26 cellular contexts compared by ENCODE assay signal in genomic region chr6:143535189-143535614, GRCh38. TPM values are rescaled to one million over a fixed set of nuclear protein-coding genes. Genes with fewer than 3 reads are reported as not detected.
DNase-seq lines count a peak whose midpoint lies in the region; ATAC-seq, FAIRE-seq and TF ChIP-seq lines count a peak whose summit lies in the region.
"Had no signal": no experiment of that assay in that cellular context is flagged by ENCODE, and none has a peak within 500 bp of the region (broad histone marks: within the 10 kb centered on the region; RNA-seq: fewer than 3 reads in every experiment).

No MANE protein-coding gene starts in this region.

- FAIRE-seq in islet of Langerhans (lab: Jason Lieb, UNC) (peak; percentile 21), small intestine (lab: Jason Lieb, UNC) (no peak)
- FAIRE-seq: keratinocyte, TTC549 had no signal

- H3K9me3 ChIP-seq in small intestine (ENCODE audit: control insufficient read depth, low read depth) = no peaks in the 10 kb centered on the region
- H3K9me3 ChIP-seq: lower lobe of right lung, mucosa of descending colon, SJCRH30 had no signal

- intact Hi-C loops in cardiac septum (cut with DNase I) = no loop called here

- H3K4me1 ChIP-seq in small intestine (ENCODE audit: control insufficient read depth in 2 of 2, insufficient read depth in 1 of 2, low read depth in 1 of 2, low read length in 1 of 2) = peaks cover 2 to 4% of the 10 kb centered on the region in 2 donors

- H3K27ac ChIP-seq in VCaP (peak overlapping the region; percentile 35), small intestine (ENCODE audit: low read depth in 1 of 2, low read length in 1 of 2) (no peak overlapping the region)
- H3K27ac ChIP-seq: lower lobe of right lung, SJCRH30 had no signal

- peak; percentile 11 for DNase-seq in NCI-H82 (lab: John Stamatoyannopoulos, UW)
- no peak for DNase-seq in NCI-H82 treated with DMSO at 0.1 percent for 48 hours (lab: John Stamatoyannopoulos, UW; ENCODE audit: unreplicated experiment)
- DNase-seq in small intestine = peak; percentile 52
- DNase-seq in SHP77 treated with DMSO at 0.1 percent for 48 hours (lab: John Stamatoyannopoulos, UW) = no peak
- no peak for DNase-seq in cardiac septum (ENCODE audit: low spot score)
- DNase-seq: activated CD8-positive, alpha-beta T cell treated with anti-CD3 and anti-CD28 coated beads for 36 hours; activated naive CD4-positive, alpha-beta T cell; activated T-cell treated with anti-CD3 and anti-CD28 coated beads for 4 hours; DMS79; effector CD4-positive, alpha-beta T cell; GDM1; lower lobe of right lung; mucosa of descending colon; NCI-H510A treated with DMSO at 0.1 percent for 48 hours; NK-92 treated with Interleukin-12 subunit alpha and Interleukin-12 subunit beta, amount 100 ng/mL, for 24 hours; right cardiac atrium; SJCRH30; stimulated activated CD4-positive, alpha-beta T cell treated with anti-CD3 and anti-CD28 coated beads, Interleukin-12 subunit alpha, Interleukin-12 subunit beta, amount 100 ng/mL, for 4 hours; stimulated activated CD4-positive, alpha-beta T cell treated with anti-CD3 and anti-CD28 coated beads, Interleukin-4, amount 100 ng/mL, for 1 hour; T-helper 1 cell had no signal

- no peak overlapping the region for H3K4me3 ChIP-seq in small intestine (ENCODE audit: low read depth in 1 of 2, low read length in 2 of 2)
- H3K4me3 ChIP-seq: lower lobe of right lung, mucosa of descending colon, SJCRH30 had no signal

- WGBS in small intestine, 3 donors = 30 to 66% (median 40%) methylated on average over 5 of the region's 5 CpGs

- H3K27me3 ChIP-seq in small intestine (ENCODE audit: control insufficient read depth in 2 of 2, insufficient read depth in 2 of 2, low read length in 2 of 2) = no peaks in the 10 kb centered on the region

- ATAC-seq in GM19324 (IDR thresholded peaks at IDR 0.05; ENCODE audit: low FRiP score, unreplicated experiment) = no peak
- ATAC-seq: activated CD8-positive, alpha-beta T cell treated with anti-CD3 and anti-CD28 coated beads for 36 hours; mucosa of descending colon; right cardiac atrium; stimulated activated effector memory CD8-positive, alpha-beta T cell treated with anti-CD3 and anti-CD28 coated beads, Interleukin-12 subunit alpha, Interleukin-12 subunit beta, amount 100 ng/mL, for 72 hours had no signal

- H3K36me3 ChIP-seq in small intestine (ENCODE audit: control insufficient read depth in 2 of 2, insufficient read depth in 2 of 2, low read length in 2 of 2) = no peaks in the 10 kb centered on the region
- H3K36me3 ChIP-seq: lower lobe of right lung, SJCRH30 had no signal

- TF ChIP-seq CTCF in VCaP (conservative IDR thresholded peaks at IDR 0.05) = no peak

RNA-seq across cellular contexts. Expression of gene FUCA2, which starts 23.7 kb away (rescaled TPM):
- polyA plus RNA-seq in small intestine = 10 to 100 TPM; 22.8 to 54.5 (median 33.0) TPM
- 37.8 TPM for total RNA-seq in cardiac septum

Comparison
In these comparisons a context has a peak if more than half of its experiments do, and no peak if none do; other contexts are left out.
1. DNase-seq: peak in NCI-H82 (single experiment) and small intestine (single experiment); none in NCI-H82 treated with DMSO at 0.1 percent for 48 hours (single experiment), SHP77 treated with DMSO at 0.1 percent for 48 hours (single experiment) and cardiac septum (single experiment).